In genomic region chr1:110106013-110106941, GRCh38 we compare ENCODE assay signal across 1 cellular context.
TF ChIP-seq lines count a peak whose summit lies in the region.

No MANE protein-coding gene starts in this region.

TF ChIP-seq in GM12878, 131 proteins besides CTCF, POLR2A, EP300 and RAD21:
- TF ChIP-seq ZBTB40 (IDR thresholded peaks at IDR 0.05; ENCODE audit: borderline replicate concordance) (no peak), YBX1 (IDR thresholded peaks at IDR 0.05) (no peak), SREBF1 (IDR thresholded peaks at IDR 0.05; ENCODE audit: low read length) (no peak), HDGF (IDR thresholded peaks at IDR 0.05) (no peak), SMC3 (IDR thresholded peaks at IDR 0.05; ENCODE audit: borderline replicate concordance, low read length) (peak; percentile 85), RELA (IDR thresholded peaks at IDR 0.05; ENCODE audit: borderline replicate concordance, partially characterized antibody) (peak; percentile 22), MEF2B (IDR thresholded peaks at IDR 0.05; ENCODE audit: partially characterized antibody, poor library complexity, severe bottlenecking) (no peak), NFXL1 (IDR thresholded peaks at IDR 0.05; ENCODE audit: borderline replicate concordance) (no peak), POLR2AphosphoS5 (IDR thresholded peaks at IDR 0.05; ENCODE audit: low read length) (no peak), NR2C1 (IDR thresholded peaks at IDR 0.05) (no peak), RCOR1 (conservative IDR thresholded peaks at IDR 0.05; ENCODE audit: low read depth, low read length) (no peak), E2F4 (IDR thresholded peaks at IDR 0.05; ENCODE audit: low read depth, low read length) (no peak), ASH2L (IDR thresholded peaks at IDR 0.05; ENCODE audit: borderline replicate concordance, low read depth) (no peak), ZNF622 (IDR thresholded peaks at IDR 0.05) (no peak), ZBTB11 (CRISPR knock-in tag; IDR thresholded peaks at IDR 0.05) (no peak), KAT2A (conservative IDR thresholded peaks at IDR 0.05; ENCODE audit: control insufficient read depth, low read depth, low read length) (no peak), SREBF2 (IDR thresholded peaks at IDR 0.05; ENCODE audit: low read length) (no peak), ESRRA (IDR thresholded peaks at IDR 0.05; ENCODE audit: low read length) (no peak), TCF12 (IDR thresholded peaks at IDR 0.05; ENCODE audit: low read depth, low read length) (0 out of 2 replicates have a peak, but pooled peaks have one; percentile 14), ZBTB33 (IDR thresholded peaks at IDR 0.05) (no peak), TARDBP (IDR thresholded peaks at IDR 0.05; ENCODE audit: borderline replicate concordance) (no peak), IRF3 (IDR thresholded peaks at IDR 0.05) (no peak), GATAD2B (conservative IDR thresholded peaks at IDR 0.05; ENCODE audit: low read depth) (no peak), MYC (IDR thresholded peaks at IDR 0.05; ENCODE audit: insufficient read depth, insufficient read length, insufficient replicate concordance, low read length, severe bottlenecking) (no peak), NBN (IDR thresholded peaks at IDR 0.05) (no peak), MXI1 (IDR thresholded peaks at IDR 0.05; ENCODE audit: low read depth, low read length) (0 out of 2 replicates have a peak, but pooled peaks have one; percentile 22), ZNF384 (IDR thresholded peaks at IDR 0.05; ENCODE audit: borderline replicate concordance, low read depth, low read length) (no peak), ELK1 (IDR thresholded peaks at IDR 0.05; ENCODE audit: low read depth, low read length) (no peak), NFIC (IDR thresholded peaks at IDR 0.05; ENCODE audit: low read depth, low read length) (no peak), RUNX3 (IDR thresholded peaks at IDR 0.05; ENCODE audit: low read length) (peak; percentile 46; the same call in 1 of the 2 replicates), ZNF207 (IDR thresholded peaks at IDR 0.05; ENCODE audit: borderline replicate concordance) (no peak), NR2C2 (IDR thresholded peaks at IDR 0.05; ENCODE audit: borderline replicate concordance, control insufficient read depth, insufficient read length, low read depth) (no peak), SMAD1 (IDR thresholded peaks at IDR 0.05; ENCODE audit: low read depth, partially characterized antibody) (no peak), ATF7 (IDR thresholded peaks at IDR 0.05; ENCODE audit: low read depth) (no peak), SP1 (IDR thresholded peaks at IDR 0.05; ENCODE audit: low read depth, low read length) (no peak), ZSCAN29 (IDR thresholded peaks at IDR 0.05) (no peak), YY1 (IDR thresholded peaks at IDR 0.05; ENCODE audit: low read depth, low read length) (peak; percentile 56; the same call in 1 of the 2 replicates), EED (IDR thresholded peaks at IDR 0.05; ENCODE audit: low read depth) (no peak), SKIL (IDR thresholded peaks at IDR 0.05; ENCODE audit: low read depth, poor library complexity, severe bottlenecking) (no peak), SIX5 (IDR thresholded peaks at IDR 0.05; ENCODE audit: low read depth, low read length, severe bottlenecking) (no peak), CBX5 (IDR thresholded peaks at IDR 0.05; ENCODE audit: low read depth) (no peak), LARP7 (IDR thresholded peaks at IDR 0.05) (no peak), KDM1A (IDR thresholded peaks at IDR 0.05; ENCODE audit: borderline replicate concordance) (no peak), MTA2 (IDR thresholded peaks at IDR 0.05; ENCODE audit: low read depth) (no peak), MAX (IDR thresholded peaks at IDR 0.05; ENCODE audit: low read depth, low read length) (no peak), SMARCA5 (IDR thresholded peaks at IDR 0.05) (no peak), PAX8 (IDR thresholded peaks at IDR 0.05) (no peak), BHLHE40 (IDR thresholded peaks at IDR 0.05; ENCODE audit: borderline replicate concordance in 1 of 2, low read depth in 2 of 2, low read length in 1 of 2) (0 out of 4 replicates have a peak, but pooled peaks of 1 of the 2 experiments have one; percentile 23), SRF (IDR thresholded peaks at IDR 0.05; ENCODE audit: low read depth in 2 of 2, low read length in 2 of 2) (peak in 1 of 2 experiments; percentile 35; a peak in 1 of 4 replicates), POLR2AphosphoS2 (IDR thresholded peaks at IDR 0.05; ENCODE audit: low read depth, low read length) (no peak), E4F1 (IDR thresholded peaks at IDR 0.05; ENCODE audit: borderline replicate concordance, partially characterized antibody) (no peak), TCF3 (IDR thresholded peaks at IDR 0.05; ENCODE audit: borderline replicate concordance, insufficient read depth, low read depth, low read length) (no peak)
TF ChIP-seq in GM12878: peak in this region for 8.
